Comparison of ENCODE assay signal across 16 cellular contexts in the genomic region with DNA sequence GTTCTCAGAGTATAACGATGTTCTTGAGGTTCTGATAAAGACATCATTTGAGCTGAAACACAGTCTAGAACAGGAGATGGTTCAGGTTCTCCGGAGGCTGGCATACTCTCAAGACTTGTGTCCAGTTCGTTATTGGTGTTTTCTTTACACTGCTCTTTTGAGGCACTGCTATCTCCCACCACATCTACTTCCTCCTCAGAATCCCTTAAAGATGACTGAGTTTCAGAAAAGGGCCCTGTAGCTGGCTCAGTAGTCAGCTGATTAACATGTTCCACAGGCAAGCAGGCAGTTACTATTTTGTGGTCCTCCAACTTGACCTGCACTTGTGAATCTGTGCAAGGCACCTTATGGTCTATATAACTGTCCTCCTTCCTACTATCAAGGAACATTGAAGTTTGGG.
"Had no signal": no experiment of that assay in that cellular context is flagged by ENCODE, and none has a peak within 500 bp of the region (broad histone marks: within the 10 kb centered on the region; RNA-seq: fewer than 3 reads in every experiment).

No MANE protein-coding gene starts in this region.

- H3K36me3 ChIP-seq: uterus had no signal

- DNase-seq: activated CD4-positive, alpha-beta T cell treated with anti-CD3 and anti-CD28 coated beads for 1 hour; activated CD4-positive, alpha-beta T cell treated with anti-CD3 and anti-CD28 coated beads, Interleukin-2, amount 50 U/mL, for 48 hours; activated CD8-positive, alpha-beta memory T cell treated with anti-CD3 and anti-CD28 coated beads, Interleukin-2, amount 50 U/mL, for 4 hours; activated naive CD4-positive, alpha-beta T cell; effector CD4-positive, alpha-beta T cell; foreskin keratinocyte; head of caudate nucleus; left ventricle myocardium superior; pancreas; stimulated activated CD4-positive, alpha-beta T cell treated with anti-CD3 and anti-CD28 coated beads, Interleukin-4, amount 100 ng/mL, for 24 hours; tibial artery; uterus had no signal

- H3K4me1 ChIP-seq: foreskin keratinocyte, pancreas, tibial artery, uterus had no signal

- H3K4me3 Mint-ChIP-seq: activated T-helper 1 cell treated with anti-CD3 and anti-CD28 coated beads, Interleukin-12 subunit alpha, Interleukin-12 subunit beta, Interleukin-2, Interleukin-4 antibody, amounts not matched to agents 30 ng/mL and 10 ng/mL and 1 ng/mL, durations not matched to agents 14 hours and 24 hours and 36 hours had no signal

- ATAC-seq: foreskin keratinocyte, left ventricle myocardium superior had no signal

- H3K27ac ChIP-seq: cardiac muscle cell, foreskin keratinocyte, pancreas, tibial artery, uterus had no signal

- H3K9me3 Mint-ChIP-seq: activated T-helper 1 cell treated with anti-CD3 and anti-CD28 coated beads, Interleukin-12 subunit alpha, Interleukin-12 subunit beta, Interleukin-2, Interleukin-4 antibody, amounts not matched to agents 30 ng/mL and 10 ng/mL and 1 ng/mL, durations not matched to agents 14 hours and 24 hours and 36 hours had no signal

- H3K27me3 ChIP-seq: cardiac muscle cell, foreskin keratinocyte, pancreas, tibial artery, uterus had no signal

- H3K9me3 ChIP-seq: pancreas, tibial artery, uterus had no signal

- H3K27ac Mint-ChIP-seq: activated T-helper 1 cell treated with anti-CD3 and anti-CD28 coated beads, Interleukin-12 subunit alpha, Interleukin-12 subunit beta, Interleukin-2, Interleukin-4 antibody, amounts not matched to agents 30 ng/mL and 10 ng/mL and 1 ng/mL, durations not matched to agents 14 hours and 24 hours and 36 hours had no signal

- H3K4me3 ChIP-seq: cardiac muscle cell, pancreas, tibial artery, uterus had no signal

- FAIRE-seq: colon, islet of Langerhans, pancreas had no signal
